28 cellular contexts compared by ENCODE assay signal in the genomic region with DNA sequence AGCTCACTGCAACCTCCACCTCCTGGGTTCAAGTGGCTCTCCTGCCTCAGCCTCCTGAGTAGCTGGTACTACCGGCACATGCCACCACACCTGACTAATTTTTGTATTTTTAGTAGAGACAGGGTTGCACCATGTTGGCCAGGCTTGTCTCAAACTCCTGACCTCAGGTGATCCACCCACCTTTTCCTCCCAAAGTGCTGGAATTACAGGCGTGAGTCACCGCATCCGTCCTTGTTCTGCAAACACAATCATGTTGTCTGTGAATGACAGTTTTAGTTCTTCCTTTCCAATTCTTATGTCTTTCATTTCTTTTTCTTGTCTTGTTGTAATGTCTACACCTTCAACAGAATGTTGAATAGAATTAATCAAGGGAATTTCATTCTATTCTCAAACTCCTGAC. TPM values are rescaled to one million over a fixed set of nuclear protein-coding genes. Genes with fewer than 3 reads are reported as not detected.
"Had no signal": no experiment of that assay in that cellular context is flagged by ENCODE, and none has a peak within 500 bp of the region (broad histone marks: within the 10 kb centered on the region; RNA-seq: fewer than 3 reads in every experiment).

No MANE protein-coding gene starts in this region.

- H3K4me3 ChIP-seq: cardiac muscle cell, Peyer's patch, SJCRH30 had no signal

- H3K9ac ChIP-seq: SK-N-SH had no signal

- H3K4me1 ChIP-seq: Peyer's patch, SJCRH30 had no signal

- H3K4me2 ChIP-seq: SK-N-SH had no signal

- FAIRE-seq: astrocyte had no signal

- H3K27me3 ChIP-seq: cardiac muscle cell, Peyer's patch, SJCRH30 had no signal

- H3K27ac ChIP-seq: cardiac muscle cell, Peyer's patch, RWPE1, SJCRH30 had no signal

- H3K36me3 ChIP-seq: cardiac muscle cell, Peyer's patch, SJCRH30 had no signal

- ATAC-seq: activated CD8-positive, alpha-beta T cell treated with anti-CD3 and anti-CD28 coated beads, Interleukin-2, amount 10 ng/mL, durations not matched to agents 7 days and 5 days; WTC11 had no signal

- DNase-seq: activated CD4-positive, alpha-beta T cell treated with anti-CD3 and anti-CD28 coated beads for 48 hours; activated CD4-positive, alpha-beta T cell treated with anti-CD3 and anti-CD28 coated beads, Interleukin-2, amount 50 U/mL, for 4 hours; activated CD4-positive, CD25-positive, alpha-beta regulatory T cell treated with anti-CD3 and anti-CD28 coated beads, Interleukin-2, amount 50 U/mL, for 72 hours; activated CD8-positive, alpha-beta memory T cell treated with anti-CD3 and anti-CD28 coated beads, Interleukin-2, amount 50 U/mL, for 48 hours; activated CD8-positive, alpha-beta T cell treated with anti-CD3 and anti-CD28 coated beads, Interleukin-2, amount 10 ng/mL, durations not matched to agents 7 days and 5 days; activated effector memory CD4-positive, alpha-beta T cell treated with Interleukin-2 at 50 U/mL for 16 hours; activated naive CD4-positive, alpha-beta T cell; activated T-cell treated with anti-CD3 and anti-CD28 coated beads, Interleukin-2, amount 50 U/mL, for 1 hour; amygdala; KG1; NCI-H1092; NCI-H1417; NCI-H2029 treated with DMSO at 0.1 percent for 48 hours; NCI-H345; NCI-H510A; NCI-H526 treated with DMSO at 0.1 percent for 48 hours; NK-92 treated with Interleukin-12 subunit alpha and Interleukin-12 subunit beta, amount 100 ng/mL, for 24 hours; OCI-M1; Peyer's patch; Right ventricle myocardium superior; SJCRH30; SK-N-SH had no signal

RNA-seq across cellular contexts. Expression of a gene that starts 16.3 kb away (rescaled TPM):
- total RNA-seq: astrocyte; LHCN-M2; Peyer's patch; SJCRH30; T-helper 1 cell treated with Interleukin-12 subunit alpha and Interleukin-12 subunit beta and Interleukin-4 antibody, amounts not matched to agents 30 ng/mL and 1 ng/mL, for 36 hours; WTC11 had no signal
- polyA plus RNA-seq: SK-N-SH had no signal
